8 cellular contexts compared by ENCODE assay signal in the genomic region with DNA sequence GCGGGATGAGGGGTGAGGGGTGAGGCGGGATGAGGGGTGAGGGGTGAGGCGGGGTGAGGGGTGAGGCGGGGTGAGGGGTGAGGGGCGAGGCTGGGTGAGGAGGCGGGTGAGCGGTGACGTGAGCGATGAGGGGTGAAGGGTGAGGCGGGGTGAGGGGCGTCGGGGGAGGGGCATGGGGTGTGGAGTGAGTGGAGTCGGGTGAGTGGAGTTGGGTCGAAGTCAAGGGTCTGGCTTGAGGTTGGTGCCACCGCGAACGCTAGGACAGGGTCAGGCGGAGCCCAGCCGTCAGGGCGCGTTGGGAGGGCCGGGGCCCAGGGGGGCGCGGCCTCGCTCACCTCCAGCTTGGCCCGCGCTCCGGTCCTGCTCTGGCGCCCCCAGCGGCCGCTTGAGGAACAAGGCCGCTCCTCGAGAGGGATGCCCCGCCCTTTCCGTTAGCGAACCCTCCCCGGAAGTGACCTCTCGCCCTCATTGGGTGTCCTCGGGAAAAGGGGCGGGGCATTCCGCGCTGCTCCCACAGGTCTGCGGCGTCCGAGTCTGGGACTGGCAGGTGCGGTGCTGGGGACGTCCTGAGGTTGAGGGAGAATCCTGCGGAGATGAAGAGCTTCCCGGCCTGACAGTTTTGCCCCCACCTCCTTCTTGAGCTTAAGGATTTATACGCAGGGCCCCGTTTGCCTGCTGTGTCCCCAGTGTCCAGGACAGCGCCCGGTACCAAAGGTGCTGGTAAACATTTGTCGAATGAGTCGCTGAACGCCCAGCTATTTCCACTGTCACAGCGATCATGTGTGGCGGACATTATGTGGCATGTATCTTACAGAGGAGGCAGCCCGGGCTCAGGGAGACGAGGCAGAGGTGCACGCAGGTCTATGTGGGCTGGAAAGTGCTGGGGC. TPM values are rescaled to one million over a fixed set of nuclear protein-coding genes. Genes with fewer than 3 reads are reported as not detected.
A peak's percentile ranks its signal among the peaks of the same experiment; 100 is the strongest.
DNase-seq lines count a peak whose midpoint lies in the region; ATAC-seq, FAIRE-seq and TF ChIP-seq lines count a peak whose summit lies in the region.

A gene with protein sequence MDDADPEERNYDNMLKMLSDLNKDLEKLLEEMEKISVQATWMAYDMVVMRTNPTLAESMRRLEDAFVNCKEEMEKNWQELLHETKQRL (minus strand): TSS at position 397 of the 887 bp plus-strand sequence. CDS start 6,514 bp downstream, outside the sequence.

- peaks cover 23 to 28% of the 10 kb centered on the region in 2 donors for H3K4me1 Mint-ChIP-seq in natural killer cell

- ATAC-seq in GM21825 (IDR thresholded peaks at IDR 0.05; ENCODE audit: unreplicated experiment) (peak; percentile 90), natural killer cell (peak; percentile 93 to 98 (median 93))

- intact Hi-C loops in natural killer cell (cut with micrococcal nuclease) = loop anchor here (1.0 to 5.0 kb wide), 3 partner anchors 18 to 55 kb away; a partner anchor contains a TSS

- TF ChIP-seq CTCF in fibroblast of mammary gland (conservative IDR thresholded peaks at IDR 0.05; ENCODE audit: control insufficient read depth, insufficient read depth, low read depth, low read length) (peak; percentile 52), natural killer cell (IDR thresholded peaks at IDR 0.05) (peak; percentile 82)

- peak within 1 kb of the TSS; percentile 97 for H3K4me3 Mint-ChIP-seq in natural killer cell

- H3K9me3 Mint-ChIP-seq in natural killer cell = no peaks in the 10 kb centered on the region

- H3K4me3 ChIP-seq in fibroblast of mammary gland (ENCODE audit: control insufficient read depth, low read depth, low read length) = peak within 1 kb of the TSS; percentile 57

- H3K27me3 Mint-ChIP-seq in natural killer cell (ENCODE audit: low read depth in 2 of 2) = peaks cover 0 to 6% of the 10 kb centered on the region in 2 donors

- peak within 1 kb of the TSS; percentile 87 to 95 for H3K27ac Mint-ChIP-seq in natural killer cell

- peak; percentile 74 for FAIRE-seq in RCC 7860 (lab: Jason Lieb, UNC)

- H3K36me3 Mint-ChIP-seq in natural killer cell = no peaks in the 10 kb centered on the region

- DNase-seq in Daoy (ENCODE audit: low read depth) (peak; percentile 96), Kasumi-1 (lab: John Stamatoyannopoulos, UW) (peak; percentile 92 to 93), RCC 7860 (ENCODE audit: low spot score) (peak; percentile 83), fibroblast of mammary gland (ENCODE audit: low read depth) (peak; percentile 78), natural killer cell (peak; percentile 98)
- DNase-seq in activated T-helper 1 cell treated with anti-CD3 and anti-CD28 coated beads, Interleukin-2, amount 50 U/mL, for 16 hours (ENCODE audit: low read depth in 1 of 2, low spot score in 1 of 2) = peak; percentile 94 to 95
- peak; percentile 94 for DNase-seq in stimulated activated naive CD4-positive, alpha-beta T cell treated with Interleukin-2 at 50 U/mL for 16 hours (lab: John Stamatoyannopoulos, UW)

RNA-seq across cellular contexts. Expression of the gene that starts here (rescaled TPM):
- 0.51 TPM in 1 of 2 replicates, not detected in the other for total RNA-seq in Daoy (2014; rRNA removed; shearing (Covaris generic))
- total RNA-seq in natural killer cell = not detected

Comparison
In these comparisons a context has a peak if more than half of its experiments do, and no peak if none do; other contexts are left out.
1. Peak in every context shown above with its lines: DNase-seq, ATAC-seq and H3K4me3 ChIP-seq.
2. Peak in DNase-seq in Daoy; RNA of the gene not detected or under 1 TPM.
3. Peak in DNase-seq and ATAC-seq in natural killer cell; RNA of the gene not detected or under 1 TPM.